In genomic region chr14:61388173-61388975, GRCh38 we compare ENCODE assay signal across 8 cellular contexts.
DNase-seq lines count a peak whose midpoint lies in the region; ATAC-seq, FAIRE-seq and TF ChIP-seq lines count a peak whose summit lies in the region.

No MANE protein-coding gene starts in this region.

- FAIRE-seq in GM12892 (lab: Jason Lieb, UNC) = peak; percentile 48

- TF ChIP-seq POLR2A in GM12892 (IDR thresholded peaks at IDR 0.05; ENCODE audit: low read depth, low read length) = peak; percentile 42

- DNase-seq in GM12892 (ENCODE audit: insufficient read length) (no peak), LoVo (ENCODE audit: low spot score) (peak; percentile 5), medulla oblongata (ENCODE audit: extremely low spot score) (peak; percentile 13), NCI-H2081 (lab: John Stamatoyannopoulos, UW) (no peak), ACHN (no peak), kidney glomerular epithelial cell (lab: John Stamatoyannopoulos, UW) (no peak)
- DNase-seq in activated T-cell treated with anti-CD3 and anti-CD28 coated beads, Interleukin-2, amount 50 U/mL, for 48 hours = peak; percentile 67 to 71

- in situ Hi-C loops in ACHN (cut with HindIII; ENCODE audit: low pct_ligation_motif_present, low pct_unique_long_range_greater_than_20kb, low sequenced_read_pairs) = no loop called here

- peak; percentile 54 for ATAC-seq in GM21717 (IDR thresholded peaks at IDR 0.05; ENCODE audit: unreplicated experiment)

Comparison
In these comparisons a context has a peak if more than half of its experiments do, and no peak if none do; other contexts are left out.
1. DNase-seq: peak in LoVo (single experiment), activated T-cell treated with anti-CD3 and anti-CD28 coated beads, Interleukin-2, amount 50 U/mL, for 48 hours (2 of 2) and medulla oblongata (single experiment); none in GM12892 (single experiment), NCI-H2081 (0 of 2), ACHN (single experiment) and kidney glomerular epithelial cell (single experiment).